In the genomic region with DNA sequence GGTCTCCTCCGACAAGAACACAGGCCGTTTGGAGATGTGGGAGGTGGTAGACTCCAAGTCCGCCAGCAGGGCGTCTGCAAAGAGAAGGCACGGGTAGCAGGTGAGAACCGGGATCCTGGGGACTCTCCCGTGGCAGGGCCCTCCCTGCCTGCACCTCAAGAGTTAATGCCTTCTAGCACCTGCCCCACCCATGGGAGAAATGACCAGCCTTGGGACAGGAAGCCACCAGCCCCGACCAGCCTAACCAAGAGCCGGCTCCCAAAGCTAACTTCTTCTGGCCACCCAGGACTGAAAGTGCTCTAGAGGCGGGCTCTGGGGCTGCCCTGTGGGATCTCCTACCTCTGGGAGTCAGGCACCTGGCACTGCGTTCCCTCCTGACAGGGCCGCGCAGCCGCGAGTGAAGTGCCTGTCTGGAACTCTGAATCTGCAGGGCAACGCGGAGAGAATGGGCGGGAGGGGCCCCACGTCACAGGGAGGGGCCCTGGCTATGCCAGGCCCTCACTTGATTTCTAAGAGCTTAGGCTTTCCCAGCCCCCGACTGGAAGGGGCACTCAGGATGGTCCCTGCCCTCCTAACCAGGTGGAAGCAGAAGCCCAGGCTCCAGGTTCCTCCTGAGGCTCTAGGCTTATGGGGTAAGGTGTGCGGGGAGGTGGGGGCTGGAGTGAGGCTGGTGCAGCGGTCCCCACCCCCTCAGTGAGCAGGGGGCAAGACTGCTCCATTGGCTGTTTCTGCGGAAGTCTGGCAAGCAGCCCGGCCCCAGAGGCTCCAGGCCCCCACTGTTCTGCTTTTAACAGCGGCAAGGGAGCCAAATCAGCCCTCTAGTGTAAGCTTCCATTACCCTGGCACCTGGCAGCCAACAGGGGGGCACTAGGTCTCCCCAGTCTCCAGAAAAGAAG, we compare ENCODE assay signal across 8 cellular contexts. TPM values are rescaled to one million over a fixed set of nuclear protein-coding genes. Genes with fewer than 3 reads are reported as not detected.
DNase-seq lines count a peak whose midpoint lies in the region; ATAC-seq, FAIRE-seq and TF ChIP-seq lines count a peak whose summit lies in the region.

No MANE protein-coding gene starts in this region.

- no peaks in the 10 kb centered on the region for H3K9me3 ChIP-seq in MM.1S (replicated peaks; ENCODE audit: insufficient read depth, low read length)
- H3K9me3 ChIP-seq in K562 (replicated peaks; ENCODE audit: control insufficient read depth, insufficient read depth, low read depth, low read length), result no peaks in the 10 kb centered on the region

- BruUV-seq in K562 (replicated peaks; lab: Mats Ljungman, UMichigan), result no TSS peak

- H2BK5ac ChIP-seq in mesendoderm (ENCODE audit: low read length), result no peak overlapping the region

- TF ChIP-seq CTCF in MM.1S (IDR thresholded peaks at IDR 0.05; ENCODE audit: low read length) (no peak), K562 (IDR thresholded peaks at IDR 0.05 in 2 of 3, conservative IDR thresholded peaks at IDR 0.05 in 1 of 3; ENCODE audit: insufficient read depth in 2 of 3, low read depth in 1 of 3, low read length in 3 of 3) (no peak)

- in situ Hi-C loops in K562 (cut with MboI), result loop anchor here (5.0 kb wide), 1 partner anchor 38 kb away; no protein-coding TSS in a partner anchor

- H3K36me3 ChIP-seq in MM.1S (replicated peaks; ENCODE audit: insufficient read depth, low read length) (no peaks in the 10 kb centered on the region), K562 (ENCODE audit: control insufficient read depth, insufficient read depth, low read length) (peaks cover 55% of the 10 kb centered on the region; the same call in 2 of the 3 replicates), mesendoderm (ENCODE audit: control insufficient read depth, insufficient read depth, low read length) (peaks cover 20% of the 10 kb centered on the region)

- H3K4me3 ChIP-seq in MM.1S (ENCODE audit: low read length) (peak overlapping the region; percentile 57), K562 (no peak overlapping the region), mesendoderm (ENCODE audit: low read length) (no peak overlapping the region)

- intact Hi-C loops in K562 (cut with micrococcal nuclease), result loop anchor here (5.0 kb wide), 1 partner anchor 133 kb away; no protein-coding TSS in a partner anchor

- ATAC-seq in K562 (no peak), HG02840 (IDR thresholded peaks at IDR 0.05; ENCODE audit: low FRiP score, unreplicated experiment) (no peak), HG03039 (IDR thresholded peaks at IDR 0.05; ENCODE audit: unreplicated experiment) (no peak)

- H3K56ac ChIP-seq in mesendoderm (ENCODE audit: low read length), result peak overlapping the region; percentile 83

- H2AFZ ChIP-seq in MM.1S (ENCODE audit: low read length) (0 out of 2 replicates have a peak overlapping the region, but pooled peaks have one; percentile 42), K562 (ENCODE audit: low read depth, low read length) (no peak overlapping the region)

- POLR2A ChIA-PET in K562 (lab: Yijun Ruan, JAX), result interaction anchor here (0.5 to 17.7 kb wide), 5 partner anchors 12 to 67 kb away, joined by 3 to 420 read pairs (median 4); a partner anchor contains a TSS

- H3K9me2 ChIP-seq in MM.1S (replicated peaks; ENCODE audit: insufficient read depth, low read length), result no peaks in the 10 kb centered on the region

- H4K8ac ChIP-seq in mesendoderm (ENCODE audit: low read depth, low read length), result no peak overlapping the region

- H4K5ac ChIP-seq in mesendoderm (ENCODE audit: low read length), result no peak overlapping the region

- H3K4me1 ChIP-seq in MM.1S (ENCODE audit: low read length) (peaks cover 9% of the 10 kb centered on the region), K562 (replicated peaks in 1 of 2; ENCODE audit: control insufficient read depth in 2 of 2, insufficient read depth in 2 of 2, low read length in 2 of 2) (peaks cover 36 to 48% of the 10 kb centered on the region in 2 experiments), mesendoderm (ENCODE audit: control insufficient read depth, low read depth, low read length) (peaks cover 23% of the 10 kb centered on the region)

- peaks cover 19% of the 10 kb centered on the region for H3K79me1 ChIP-seq in mesendoderm (ENCODE audit: low read length)

- H3K9ac ChIP-seq in MM.1S (ENCODE audit: low read length) (peak overlapping the region; percentile 60), K562 (ENCODE audit: insufficient read depth in 1 of 2, low read depth in 2 of 2, low read length in 2 of 2) (peak overlapping the region in 1 of 2 experiments; percentile 88; a peak in 3 of 4 replicates), mesendoderm (ENCODE audit: low read length) (peak overlapping the region; percentile 37)

- H2AK5ac ChIP-seq in mesendoderm (ENCODE audit: low read length), result no peak overlapping the region

- H3F3A ChIP-seq in MM.1S (ENCODE audit: insufficient read depth, low read length), result peaks cover 7% of the 10 kb centered on the region; the same call in 1 of the 2 replicates

- peaks cover 2% of the 10 kb centered on the region for H3K9me1 ChIP-seq in K562 (ENCODE audit: control insufficient read depth, insufficient read depth, low read length)

- no peak for TF ChIP-seq POLR2A in K562 (conservative IDR thresholded peaks at IDR 0.05)

- no peak for TF ChIP-seq RAD21 in K562 (CRISPR knock-in tag; conservative IDR thresholded peaks at IDR 0.05 in 1 of 2, IDR thresholded peaks at IDR 0.05 in 1 of 2)

- no peak for TF ChIP-seq EP300 in K562 (IDR thresholded peaks at IDR 0.05; ENCODE audit: low read length)

- H3K4ac ChIP-seq in mesendoderm (ENCODE audit: low read depth, low read length), result no peak overlapping the region

- H3K23ac ChIP-seq in mesendoderm (ENCODE audit: low read length), result no peak overlapping the region

- H3K27me3 ChIP-seq in MM.1S (replicated peaks; ENCODE audit: insufficient read depth, low read length), result no peaks in the 10 kb centered on the region
- H3K27me3 ChIP-seq in K562 (ENCODE audit: control insufficient read depth in 2 of 2, insufficient read depth in 2 of 2, low read length in 2 of 2), result no peaks in the 10 kb centered on the region
- no peaks in the 10 kb centered on the region for H3K27me3 ChIP-seq in mesendoderm (ENCODE audit: insufficient read depth, low read length, poor library complexity)

- H3K4me2 ChIP-seq in MM.1S (ENCODE audit: low read depth, low read length) (peak overlapping the region; percentile 86), K562 (ENCODE audit: insufficient read depth, low read length) (no peak overlapping the region), mesendoderm (ENCODE audit: low read length) (no peak overlapping the region)

- H3K27ac ChIP-seq in MM.1S (ENCODE audit: low read length) (peak overlapping the region; percentile 58; the same call in 1 of the 2 replicates), K562 (ENCODE audit: extremely low read depth, low read depth, low read length) (no peak overlapping the region; the same call in 2 of the 3 replicates), mesendoderm (ENCODE audit: low read depth, low read length) (peak overlapping the region; percentile 39)

- WGBS in K562 (ENCODE audit: insufficient coverage, low coverage, missing lambda C conversion rate), result 79% methylated on average over 14 of the region's 25 CpGs
- no CpG with 5 or more reads among the region's 25 CpGs for WGBS in mesendoderm (ENCODE audit: extremely low coverage, insufficient coverage, low lambda C conversion rate)

- CTCF ChIA-PET in K562 (lab: Yijun Ruan, JAX; ENCODE audit: low intra/inter-chr PET ratio), result no interaction called here

- no peak for FAIRE-seq in K562 (lab: Jason Lieb, UNC)

- DNase-seq in AG20443 (ENCODE audit: low spot score) (peak; percentile 75), MM.1S (peak; percentile 38), K562 (ENCODE audit: extremely low read depth in 1 of 4, low spot score in 3 of 4) (no peak), mesendoderm (no peak), HK-2 (ENCODE audit: unreplicated experiment) (no peak), activated gamma-delta T cell (lab: John Stamatoyannopoulos, UW) (no peak)

- H4K20me1 ChIP-seq in MM.1S (ENCODE audit: insufficient read depth, low read length) (no peaks in the 10 kb centered on the region), K562 (replicated peaks; ENCODE audit: control insufficient read depth, insufficient read depth, low read length) (peaks cover 9% of the 10 kb centered on the region)

- H3K79me2 ChIP-seq in MM.1S (ENCODE audit: low read length), result peaks cover 5% of the 10 kb centered on the region; the same call in 1 of the 2 replicates
- H3K79me2 ChIP-seq in K562 (ENCODE audit: control insufficient read depth, insufficient read depth, low read length), result peaks cover 18% of the 10 kb centered on the region; the same call in 2 of the 3 replicates
- H3K79me2 ChIP-seq in mesendoderm (ENCODE audit: control insufficient read depth, insufficient read depth, low read length), result peaks cover 35% of the 10 kb centered on the region

- no peak overlapping the region for H2BK120ac ChIP-seq in mesendoderm (ENCODE audit: low read depth, low read length)

- H3K18ac ChIP-seq in mesendoderm (ENCODE audit: low read length), result peak overlapping the region; percentile 13

- H2BK15ac ChIP-seq in mesendoderm (replicated peaks; ENCODE audit: low read depth), result no peak overlapping the region

RNA-seq across cellular contexts. Expression of a gene that starts 23.6 kb away (rescaled TPM):
- 1,112 and 2,318 TPM in 2 replicates for total RNA-seq in K562 (2011; cell fraction: chromatin; rRNA removed; ENCODE audit: low replicate concordance)
- total RNA-seq in K562 (2011; cell fraction: nucleolus; rRNA removed), result 2,659 and 3,037 TPM in 2 replicates
- 2,953 and 5,147 TPM in 2 replicates for total RNA-seq in K562 (2011; cell fraction: nucleoplasm; rRNA removed)
- 4,900 and 6,436 TPM in 2 replicates for total RNA-seq in K562 (2014; rRNA removed)
- total RNA-seq in K562 (2014; rRNA removed; fragmentation: Illumina TruSeq; extraction: Trizol), result 3,191 and 3,833 TPM in 2 replicates
- 3,802 and 3,820 TPM in 2 replicates for total RNA-seq in K562 (2015; rRNA removed; fragmentation: Illumina TruSeq; extraction: Trizol)
- total RNA-seq in K562 (2021), result 3,845 and 4,075 TPM in 2 replicates
- polyA plus RNA-seq in K562 (2011; rRNA removed), result 7,931 and 10,886 TPM in 2 replicates
- 11,423 and 15,718 TPM in 2 replicates for polyA plus RNA-seq in K562 (2011; cell fraction: cytosol; rRNA removed)
- 3,653 and 4,979 TPM in 2 replicates for polyA plus RNA-seq in K562 (2011; cell fraction: nucleus; rRNA removed)
- 4,990 and 8,357 TPM in 2 replicates for polyA plus RNA-seq in K562 (2012)
- 5,372 and 5,510 TPM in 2 replicates for polyA plus RNA-seq in K562 (2014; fragmentation: Illumina TruSeq; extraction: Trizol)
- 1,000 to 10,000 TPM; 6,875 to 7,674 TPM for polyA plus RNA-seq in K562 (2014; fragmentation: Nextera tagmentation; extraction: Ambion mirVana)
- 6,483 and 6,682 TPM in 2 replicates for polyA plus RNA-seq in K562 (2014; rRNA removed)
- 5,001 and 5,431 TPM in 2 replicates for polyA minus RNA-seq in K562 (2011; rRNA and poly(A)+ RNA removed)
- 2,569 and 3,110 TPM in 2 replicates for polyA minus RNA-seq in K562 (2011; cell fraction: cytosol; rRNA and poly(A)+ RNA removed)
- polyA minus RNA-seq in K562 (2011; cell fraction: nucleus; rRNA and poly(A)+ RNA removed), result 738 and 1,257 TPM in 2 replicates
- polyA plus RNA-seq in mesendoderm (2013, experiment 1 of 2), result 3,852 TPM
- 3,764 TPM for polyA plus RNA-seq in mesendoderm (2013, experiment 2 of 2)

RNA-seq across cellular contexts. Expression of a gene that starts 30.0 kb away (rescaled TPM):
- 689 and 1,391 TPM in 2 replicates for total RNA-seq in K562 (2011; cell fraction: chromatin; rRNA removed; ENCODE audit: low replicate concordance)
- total RNA-seq in K562 (2011; cell fraction: nucleolus; rRNA removed), result 533 and 578 TPM in 2 replicates
- 336 and 477 TPM in 2 replicates for total RNA-seq in K562 (2011; cell fraction: nucleoplasm; rRNA removed)
- total RNA-seq in K562 (2014; rRNA removed) (96.4 and 124 TPM in 2 replicates), K562 (2014; rRNA removed; fragmentation: Illumina TruSeq; extraction: Trizol) (48.2 and 49.7 TPM in 2 replicates), K562 (2015; rRNA removed; fragmentation: Illumina TruSeq; extraction: Trizol) (51.5 and 54.4 TPM in 2 replicates), K562 (2021) (172 and 190 TPM in 2 replicates)
- polyA plus RNA-seq in K562 (2011; rRNA removed) (51.7 and 78.4 TPM in 2 replicates), K562 (2014; fragmentation: Illumina TruSeq; extraction: Trizol) (81.4 and 108 TPM in 2 replicates), K562 (2014; fragmentation: Nextera tagmentation; extraction: Ambion mirVana) (10 to 100 TPM; 11.9 to 18.2 TPM), K562 (2014; rRNA removed) (78.4 and 94.0 TPM in 2 replicates)
- 52.9 and 58.6 TPM in 2 replicates for polyA plus RNA-seq in K562 (2011; cell fraction: cytosol; rRNA removed)
- 319 and 415 TPM in 2 replicates for polyA plus RNA-seq in K562 (2011; cell fraction: nucleus; rRNA removed)
- 82.4 and 85.4 TPM in 2 replicates for polyA plus RNA-seq in K562 (2012)
- 168 and 179 TPM in 2 replicates for polyA minus RNA-seq in K562 (2011; rRNA and poly(A)+ RNA removed)
- polyA minus RNA-seq in K562 (2011; cell fraction: cytosol; rRNA and poly(A)+ RNA removed), result 131 and 132 TPM in 2 replicates
- 176 and 241 TPM in 2 replicates for polyA minus RNA-seq in K562 (2011; cell fraction: nucleus; rRNA and poly(A)+ RNA removed)
- 33.6 TPM for polyA plus RNA-seq in mesendoderm (2013, experiment 1 of 2)
- 32.3 TPM for polyA plus RNA-seq in mesendoderm (2013, experiment 2 of 2)

RNA-seq across cellular contexts. Expression of a gene that starts 41.0 kb away (rescaled TPM):
- 70.6 and 142 TPM in 2 replicates for total RNA-seq in K562 (2011; cell fraction: chromatin; rRNA removed; ENCODE audit: low replicate concordance)
- 45.5 and 48.2 TPM in 2 replicates for total RNA-seq in K562 (2011; cell fraction: nucleolus; rRNA removed)
- 51.8 and 52.7 TPM in 2 replicates for total RNA-seq in K562 (2011; cell fraction: nucleoplasm; rRNA removed)
- total RNA-seq in K562 (2014; rRNA removed) (18.6 and 22.7 TPM in 2 replicates), K562 (2014; rRNA removed; fragmentation: Illumina TruSeq; extraction: Trizol) (13.1 and 16.4 TPM in 2 replicates), K562 (2015; rRNA removed; fragmentation: Illumina TruSeq; extraction: Trizol) (13.5 and 14.2 TPM in 2 replicates), K562 (2021) (66.6 and 74.1 TPM in 2 replicates)
- polyA plus RNA-seq in K562 (2011; rRNA removed) (28.6 and 44.1 TPM in 2 replicates), K562 (2014; fragmentation: Illumina TruSeq; extraction: Trizol) (64.7 and 71.8 TPM in 2 replicates), K562 (2014; fragmentation: Nextera tagmentation; extraction: Ambion mirVana) (1 to 10 TPM; 4.0 to 4.8 TPM), K562 (2014; rRNA removed) (40.7 and 42.2 TPM in 2 replicates)
- 31.5 and 36.7 TPM in 2 replicates for polyA plus RNA-seq in K562 (2011; cell fraction: cytosol; rRNA removed)
- polyA plus RNA-seq in K562 (2011; cell fraction: nucleus; rRNA removed), result 43.4 and 76.1 TPM in 2 replicates
- polyA plus RNA-seq in K562 (2012), result 59.0 and 70.2 TPM in 2 replicates
- 19.9 and 22.3 TPM in 2 replicates for polyA minus RNA-seq in K562 (2011; rRNA and poly(A)+ RNA removed)
- 16.7 and 38.8 TPM in 2 replicates for polyA minus RNA-seq in K562 (2011; cell fraction: cytosol; rRNA and poly(A)+ RNA removed)
- polyA minus RNA-seq in K562 (2011; cell fraction: nucleus; rRNA and poly(A)+ RNA removed), result 12.4 and 19.8 TPM in 2 replicates
- polyA plus RNA-seq in mesendoderm (2013, experiment 1 of 2), result 147 TPM
- polyA plus RNA-seq in mesendoderm (2013, experiment 2 of 2), result 148 TPM

Comparison
In these comparisons a context has a peak if more than half of its experiments do, and no peak if none do; other contexts are left out.
1. DNase-seq: peak in AG20443 (single experiment) and MM.1S (single experiment); none in K562 (0 of 4), mesendoderm (single experiment), HK-2 (single experiment) and activated gamma-delta T cell (single experiment).